In the genomic region with DNA sequence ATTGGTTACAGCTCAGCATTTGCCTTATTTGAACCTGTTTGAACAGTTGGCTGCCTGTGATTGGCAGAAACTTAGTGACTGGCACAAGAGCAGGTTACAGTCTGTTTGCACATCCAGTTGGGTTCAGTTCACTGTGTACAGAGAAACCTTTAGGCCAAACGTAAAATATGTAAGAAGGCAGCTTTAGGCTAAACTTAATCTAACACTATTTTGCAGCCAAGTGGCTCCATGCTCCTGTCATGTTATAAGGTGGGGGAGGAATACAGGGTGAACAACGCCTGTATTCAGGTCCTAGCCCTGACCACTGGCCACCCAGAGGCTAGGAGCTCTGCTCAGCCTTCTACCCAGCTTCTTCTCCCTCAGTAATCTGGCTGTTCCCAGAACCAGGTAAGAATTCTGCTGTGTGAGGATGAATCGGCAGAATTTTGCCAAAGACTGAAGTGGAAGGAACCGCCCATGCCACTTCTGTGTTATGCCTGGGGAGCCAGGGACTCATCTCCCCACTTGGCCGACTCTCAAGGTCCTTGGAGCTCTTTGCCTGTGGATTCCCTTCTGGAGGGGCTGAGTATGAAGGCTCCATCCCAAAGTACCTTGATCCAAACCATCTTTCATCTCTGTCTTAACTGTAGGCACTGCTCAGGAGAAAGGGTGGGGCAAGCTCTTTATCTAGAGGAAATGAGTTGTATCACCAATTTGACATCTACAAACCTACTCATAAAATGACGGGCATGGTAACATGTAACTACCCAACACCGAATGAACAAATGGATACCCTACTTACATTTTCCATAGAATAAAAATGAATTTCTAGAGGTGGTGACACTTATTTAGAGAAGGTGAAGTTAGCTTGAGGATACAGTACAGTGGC, we compare ENCODE assay signal across 17 cellular contexts.
A peak's percentile ranks its signal among the peaks of the same experiment; 100 is the strongest.
DNase-seq lines count a peak whose midpoint lies in the region; ATAC-seq, FAIRE-seq and TF ChIP-seq lines count a peak whose summit lies in the region.
"Had no signal": no experiment of that assay in that cellular context is flagged by ENCODE, and none has a peak within 500 bp of the region (broad histone marks: within the 10 kb centered on the region; RNA-seq: fewer than 3 reads in every experiment).

No MANE protein-coding gene starts in this region.

- TF ChIP-seq CTCF in H1 (IDR thresholded peaks at IDR 0.05; ENCODE audit: control extremely low read depth in 1 of 3, insufficient read depth in 1 of 3, low read depth in 1 of 3, low read length in 3 of 3) = no peak
- TF ChIP-seq CTCF in spleen (IDR thresholded peaks at IDR 0.05 in 8 of 11, conservative IDR thresholded peaks at IDR 0.05 in 3 of 11) = no peak
- no peak for TF ChIP-seq CTCF in PC-3 (conservative IDR thresholded peaks at IDR 0.05; ENCODE audit: low read depth, low read length)

- H3K56ac ChIP-seq in H1 (replicated peaks; ENCODE audit: insufficient read length, low read depth, low read length) = no peak overlapping the region

- TF ChIP-seq RAD21 in H1 (IDR thresholded peaks at IDR 0.05 in 1 of 2, conservative IDR thresholded peaks at IDR 0.05 in 1 of 2; ENCODE audit: low read depth in 2 of 2, low read length in 2 of 2) = no peak

- no peak overlapping the region for H2BK12ac ChIP-seq in H1 (ENCODE audit: low read depth, low read length)

- H4K20me1 ChIP-seq in H1 (replicated peaks in 1 of 2; ENCODE audit: control insufficient read depth in 1 of 2, insufficient read depth in 2 of 2, low read length in 2 of 2) (no peaks in the 10 kb centered on the region), PC-3 (ENCODE audit: low read length) (no peaks in the 10 kb centered on the region)

- H3K27me3 ChIP-seq in H1 (replicated peaks in 1 of 4; ENCODE audit: control insufficient read depth in 3 of 4, extremely low read depth in 1 of 4, insufficient read depth in 3 of 4, low read length in 3 of 4) (no peaks in the 10 kb centered on the region), spleen (replicated peaks in 1 of 7) (no peaks in the 10 kb centered on the region), PC-3 (ENCODE audit: low read length) (no peaks in the 10 kb centered on the region)
- H3K27me3 ChIP-seq: adrenal gland, cardiac muscle cell, right atrium auricular region, vagina had no signal

- ATAC-seq in GM18867 (IDR thresholded peaks at IDR 0.05; ENCODE audit: unreplicated experiment) (no peak), PC-3 (no peak), GM19351 (IDR thresholded peaks at IDR 0.05; ENCODE audit: unreplicated experiment) (no peak)

- H2BK15ac ChIP-seq in H1 (ENCODE audit: low read length) = no peak overlapping the region

- H2AFZ ChIP-seq in H1 (ENCODE audit: low read length) (peak overlapping the region; percentile 58; the same call in 1 of the 2 replicates), PC-3 (ENCODE audit: low read length) (no peak overlapping the region)

- H3K4me3 ChIP-seq in H1 (ENCODE audit: extremely low read depth in 1 of 4, insufficient read depth in 2 of 4, low read depth in 3 of 4, low read length in 4 of 4) = no peak overlapping the region
- H3K4me3 ChIP-seq in spleen = peak overlapping the region in 1 of 8 donors; percentile 6
- no peak overlapping the region for H3K4me3 ChIP-seq in PC-3 (ENCODE audit: low read length)
- H3K4me3 ChIP-seq: adrenal gland, cardiac muscle cell, left ventricle myocardium inferior, right atrium auricular region, vagina had no signal

- H3K27me3 Mint-ChIP-seq in activated naive CD4-positive, alpha-beta T cell treated with anti-CD3 and anti-CD28 coated beads, Interleukin-2, amount 50 U/mL, for 24 hours = peaks cover 3% of the 10 kb centered on the region
- no peaks in the 10 kb centered on the region for H3K27me3 Mint-ChIP-seq in activated naive CD4-positive, alpha-beta T cell treated with anti-CD3 and anti-CD28 coated beads, Interleukin-2, amount 10 ng/mL, durations not matched to agents 7 days and 5 days

- DNase-seq in activated naive CD4-positive, alpha-beta T cell treated with anti-CD3 and anti-CD28 coated beads, Interleukin-2, amount 10 ng/mL, durations not matched to agents 7 days and 5 days = no peak
- DNase-seq in HT-29 (ENCODE audit: low spot score) (peak; percentile 43), H1 (ENCODE audit: low read depth in 1 of 2, low spot score in 2 of 2) (no peak), spleen (no peak), PC-3 (no peak)
- DNase-seq: activated CD4-positive, alpha-beta T cell treated with anti-CD3 and anti-CD28 coated beads, Interleukin-2, amount 50 U/mL, for 1 hour; adrenal gland; Karpas-422; left ventricle myocardium inferior; NCI-H748 treated with DMSO at 0.1 percent for 48 hours; T1000 had no signal

- no peak overlapping the region for H4K8ac ChIP-seq in H1 (ENCODE audit: extremely low read depth, insufficient read depth, low read length)

- H3K79me2 ChIP-seq in H1 (ENCODE audit: control insufficient read depth in 1 of 2, insufficient read depth in 2 of 2, low read length in 2 of 2) (no peaks in the 10 kb centered on the region), PC-3 (ENCODE audit: low read length) (no peaks in the 10 kb centered on the region)

- no peak overlapping the region for H4K5ac ChIP-seq in H1 (ENCODE audit: insufficient read length, low read depth, low read length)

- CTCF ChIA-PET in activated naive CD4-positive, alpha-beta T cell treated with anti-CD3 and anti-CD28 coated beads, Interleukin-2, amount 10 ng/mL, durations not matched to agents 7 days and 5 days (lab: Charles Lee) = interaction anchor here (1.7 kb wide), 1 partner anchor 273 kb away, joined by 7 read pairs; no protein-coding TSS in a partner anchor
- CTCF ChIA-PET in H1 (lab: Charles Lee; ENCODE audit: partially characterized antibody) (interaction anchor here (0.5 to 1.5 kb wide), 6 partner anchors 10 to 281 kb away, joined by 3 to 9 read pairs (median 3); no protein-coding TSS in a partner anchor), PC-3 (lab: Charles Lee) (no interaction called here)

- H3K9ac ChIP-seq in H1 (replicated peaks in 1 of 4; ENCODE audit: extremely low read depth in 1 of 4, low read depth in 3 of 4, low read length in 3 of 4) (no peak overlapping the region), PC-3 (ENCODE audit: low read length) (no peak overlapping the region)

- H2BK20ac ChIP-seq in H1 (ENCODE audit: low read length) = no peak overlapping the region

- peaks cover 9% of the 10 kb centered on the region for H3K9me3 Mint-ChIP-seq in activated naive CD4-positive, alpha-beta T cell treated with anti-CD3 and anti-CD28 coated beads, Interleukin-2, amount 50 U/mL, for 24 hours
- peaks cover 12% of the 10 kb centered on the region for H3K9me3 Mint-ChIP-seq in activated naive CD4-positive, alpha-beta T cell treated with anti-CD3 and anti-CD28 coated beads, Interleukin-2, amount 10 ng/mL, durations not matched to agents 7 days and 5 days

- H3K9me2 ChIP-seq in PC-3 (replicated peaks; ENCODE audit: low read length) = no peaks in the 10 kb centered on the region

- no peak overlapping the region for H2BK5ac ChIP-seq in H1 (ENCODE audit: low read depth, low read length)

- H3F3A ChIP-seq in PC-3 (ENCODE audit: low read length, unreplicated experiment) = no peaks in the 10 kb centered on the region

- no peak overlapping the region for H3K4me2 ChIP-seq in H1 (ENCODE audit: insufficient read depth in 1 of 2, low read depth in 2 of 2, low read length in 2 of 2)
- no peak overlapping the region for H3K4me2 ChIP-seq in PC-3 (ENCODE audit: low read length)

- H3K4me1 Mint-ChIP-seq in activated naive CD4-positive, alpha-beta T cell treated with anti-CD3 and anti-CD28 coated beads, Interleukin-2, amount 50 U/mL, for 24 hours = peaks cover 28% of the 10 kb centered on the region
- no peaks in the 10 kb centered on the region for H3K4me1 Mint-ChIP-seq in activated naive CD4-positive, alpha-beta T cell treated with anti-CD3 and anti-CD28 coated beads, Interleukin-2, amount 10 ng/mL, durations not matched to agents 7 days and 5 days

- H3K27ac ChIP-seq in H1 (ENCODE audit: low read depth, low read length) (no peak overlapping the region), spleen (peak overlapping the region in 6 of 8 donors; percentile 42 to 84 (median 62)), PC-3 (ENCODE audit: low read length) (no peak overlapping the region)
- H3K27ac ChIP-seq: adrenal gland, cardiac muscle cell, left ventricle myocardium inferior, right atrium auricular region, vagina had no signal

- no peak overlapping the region for H2AK5ac ChIP-seq in H1 (ENCODE audit: low read depth, low read length)

- peak overlapping the region; percentile 62 for H3K27ac Mint-ChIP-seq in activated naive CD4-positive, alpha-beta T cell treated with anti-CD3 and anti-CD28 coated beads, Interleukin-2, amount 50 U/mL, for 24 hours
- no peak overlapping the region for H3K27ac Mint-ChIP-seq in activated naive CD4-positive, alpha-beta T cell treated with anti-CD3 and anti-CD28 coated beads, Interleukin-2, amount 10 ng/mL, durations not matched to agents 7 days and 5 days

- TF ChIP-seq EP300 in H1 (IDR thresholded peaks at IDR 0.05; ENCODE audit: borderline replicate concordance in 1 of 2, low read depth in 2 of 2, low read length in 2 of 2) = no peak

- H3K36me3 Mint-ChIP-seq in activated naive CD4-positive, alpha-beta T cell treated with anti-CD3 and anti-CD28 coated beads, Interleukin-2, amount 50 U/mL, for 24 hours = peaks cover 4% of the 10 kb centered on the region
- H3K36me3 Mint-ChIP-seq in activated naive CD4-positive, alpha-beta T cell treated with anti-CD3 and anti-CD28 coated beads, Interleukin-2, amount 10 ng/mL, durations not matched to agents 7 days and 5 days = no peaks in the 10 kb centered on the region

- no peak for FAIRE-seq in H1 (lab: Jason Lieb, UNC)

- POLR2A ChIA-PET in H1 (lab: Charles Lee; ENCODE audit: partially characterized antibody) = no interaction called here
- POLR2A ChIA-PET in PC-3 (lab: Charles Lee; ENCODE audit: unreplicated experiment) = interaction anchor here (0.5 kb wide), 1 partner anchor 135 kb away, joined by 6 read pairs; no protein-coding TSS in a partner anchor

- H3K18ac ChIP-seq in H1 (ENCODE audit: extremely low read depth, low read length) = no peak overlapping the region

- H4K91ac ChIP-seq in H1 (replicated peaks; ENCODE audit: insufficient read length, low read length) = no peak overlapping the region

- BruUV-seq in PC-3 (replicated peaks; lab: Mats Ljungman, UMichigan) = no TSS peak

- H3K9me3 ChIP-seq in H1 (ENCODE audit: insufficient read depth in 2 of 2, low read depth in 1 of 2, low read length in 1 of 2) (peaks cover 14 to 22% of the 10 kb centered on the region in 2 experiments), spleen (peaks cover 0 to 30% (median 16%) of the 10 kb centered on the region in 8 donors), PC-3 (ENCODE audit: low read length) (peaks cover 22% of the 10 kb centered on the region; the same call in 1 of the 2 replicates)
- H3K9me3 ChIP-seq: adrenal gland, vagina had no signal

- H3K4me1 ChIP-seq in H1 (replicated peaks in 1 of 4; ENCODE audit: control insufficient read depth in 3 of 4, insufficient read depth in 4 of 4, low read length in 3 of 4) = no peaks in the 10 kb centered on the region
- H3K4me1 ChIP-seq in spleen = no peaks in the 10 kb centered on the region
- no peaks in the 10 kb centered on the region for H3K4me1 ChIP-seq in PC-3 (ENCODE audit: insufficient read depth, low read length)
- H3K4me1 ChIP-seq: adrenal gland, right atrium auricular region, vagina had no signal

- H3K14ac ChIP-seq in H1 (ENCODE audit: insufficient read length) = no peak overlapping the region

- H3K4me3 Mint-ChIP-seq in activated naive CD4-positive, alpha-beta T cell treated with anti-CD3 and anti-CD28 coated beads, Interleukin-2, amount 50 U/mL, for 24 hours = no peak overlapping the region
- H3K4me3 Mint-ChIP-seq in activated naive CD4-positive, alpha-beta T cell treated with anti-CD3 and anti-CD28 coated beads, Interleukin-2, amount 10 ng/mL, durations not matched to agents 7 days and 5 days = no peak overlapping the region

- TF ChIP-seq POLR2A in H1 (IDR thresholded peaks at IDR 0.05; ENCODE audit: control extremely low read depth in 1 of 2, low read depth in 2 of 2, low read length in 2 of 2) = no peak
- no peak for TF ChIP-seq POLR2A in spleen (IDR thresholded peaks at IDR 0.05)

- H3K36me3 ChIP-seq in H1 (ENCODE audit: control insufficient read depth in 2 of 4, insufficient read depth in 4 of 4, low read length in 3 of 4) = no peaks in the 10 kb centered on the region; a peak in 1 of 8 replicates
- H3K36me3 ChIP-seq in spleen = no peaks in the 10 kb centered on the region
- peaks cover 32% of the 10 kb centered on the region for H3K36me3 ChIP-seq in PC-3 (ENCODE audit: low read depth, low read length)
- H3K36me3 ChIP-seq: adrenal gland, cardiac muscle cell, left ventricle myocardium inferior, right atrium auricular region, vagina had no signal

- H2BK120ac ChIP-seq in H1 (replicated peaks; ENCODE audit: low read depth, low read length) = no peak overlapping the region

- intact Hi-C loops in spleen (cut with DNase I; ENCODE audit: low total_unique reads) (no loop called here), PC-3 (cut with micrococcal nuclease) (no loop called here)

- no peak overlapping the region for H3K23ac ChIP-seq in H1 (ENCODE audit: insufficient read length)

- no peaks in the 10 kb centered on the region for H3K79me1 ChIP-seq in H1 (ENCODE audit: low read depth, low read length)

- no peak overlapping the region for H3K4ac ChIP-seq in H1 (replicated peaks; ENCODE audit: insufficient read length, low read depth, low read length)

- 87% methylated on average over 7 of the region's 7 CpGs; no CpG with 5 or more reads in 1 of the 2 experiments for WGBS in H1 (ENCODE audit: extremely low coverage in 1 of 2, insufficient coverage in 1 of 2, insufficient read length in 1 of 2, insufficient replicate concordance in 2 of 2, low coverage in 1 of 2, low lambda C conversion rate in 2 of 2, missing lambda C conversion rate in 1 of 2), 2 experiments
- 56 to 81% (median 66%) methylated on average over 7 of the region's 7 CpGs for WGBS in spleen, 5 donors

- no peaks in the 10 kb centered on the region; the same call in 1 of the 2 replicates for H3K23me2 ChIP-seq in H1 (ENCODE audit: low read depth, low read length)

Comparison
In these comparisons a context has a peak if more than half of its experiments do, and no peak if none do; other contexts are left out.
1. H3K27ac ChIP-seq: peak in spleen (6 of 8); none in H1 (single experiment) and PC-3 (single experiment).